ENCODE assay signal across 8 cellular contexts in the genomic region with DNA sequence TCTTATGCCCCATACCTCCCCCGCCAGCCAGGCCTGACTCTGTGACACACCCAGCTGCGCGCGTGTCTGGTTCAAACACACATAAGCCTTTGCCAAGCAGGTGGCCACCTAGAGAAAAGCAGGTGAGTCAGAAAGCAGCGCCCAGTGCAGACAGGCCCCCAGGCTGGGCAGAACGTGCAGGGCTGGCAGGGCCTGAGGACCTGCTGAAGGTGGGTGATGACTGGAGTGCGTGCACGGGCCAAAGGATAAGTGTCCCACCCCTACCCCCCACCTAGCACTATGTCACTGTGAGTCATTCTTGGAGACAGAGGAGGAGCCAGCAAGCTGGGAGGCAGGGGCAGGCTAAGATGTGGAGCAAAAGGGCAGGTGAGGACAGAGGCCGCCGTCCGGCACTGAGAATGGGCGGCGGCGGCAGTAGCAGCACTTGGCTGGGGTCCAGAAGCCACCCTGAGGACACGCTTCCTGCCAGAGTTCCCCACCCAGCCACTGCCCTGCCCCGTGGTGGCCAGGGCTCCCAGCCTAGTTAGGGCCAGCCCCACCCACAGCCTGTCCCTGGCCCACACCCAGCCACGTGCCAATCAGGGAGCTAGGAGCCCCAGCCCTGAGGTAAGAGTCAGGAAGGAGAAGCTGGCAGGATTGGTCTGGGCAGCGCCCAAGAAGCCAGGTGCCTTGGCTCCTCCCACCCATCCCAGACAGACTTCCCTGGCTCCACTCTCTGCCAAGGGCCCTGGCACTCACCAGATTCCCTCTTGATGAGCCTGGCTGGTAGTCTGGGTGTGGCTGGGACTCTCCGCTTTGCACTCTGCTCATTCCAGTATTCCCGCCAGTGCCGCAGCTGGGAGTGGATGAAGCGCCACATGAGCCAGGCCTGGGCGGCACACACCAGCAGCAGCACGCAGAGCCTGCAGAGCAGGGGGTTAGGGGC.
DNase-seq lines count a peak whose midpoint lies in the region; ATAC-seq and TF ChIP-seq lines count a peak whose summit lies in the region.

No MANE protein-coding gene starts in this region.

- H3K4me2 ChIP-seq in neural progenitor cell, result no peak overlapping the region

- H3K27me3 ChIP-seq in tibial artery (no peaks in the 10 kb centered on the region), neural progenitor cell (no peaks in the 10 kb centered on the region)

- H3K4me1 ChIP-seq in tibial artery (peaks cover 4 to 62% (median 52%) of the 10 kb centered on the region in 4 donors), neural progenitor cell (peaks cover 8% of the 10 kb centered on the region)

- H3K9ac ChIP-seq in neural progenitor cell, result no peak overlapping the region

- no peak overlapping the region for H3K4me3 Mint-ChIP-seq in neural progenitor cell

- no peaks in the 10 kb centered on the region for H3K9me3 Mint-ChIP-seq in neural progenitor cell

- H3K27ac Mint-ChIP-seq in neural progenitor cell, result no peak overlapping the region

- no peaks in the 10 kb centered on the region for H4K20me1 ChIP-seq in neural progenitor cell (ENCODE audit: low read depth)

- peaks cover 3% of the 10 kb centered on the region for H3K4me1 Mint-ChIP-seq in neural progenitor cell

- ATAC-seq in GM18498 (IDR thresholded peaks at IDR 0.05; ENCODE audit: unreplicated experiment) (no peak), GM18520 (IDR thresholded peaks at IDR 0.05; ENCODE audit: unreplicated experiment) (no peak)

- peaks cover 35% of the 10 kb centered on the region for H3K36me3 Mint-ChIP-seq in neural progenitor cell

- no peaks in the 10 kb centered on the region for H3K79me2 ChIP-seq in neural progenitor cell (ENCODE audit: low read depth)

- peak in 1 of 2 experiments; percentile 8 for TF ChIP-seq CTCF in tibial artery (IDR thresholded peaks at IDR 0.05)
- TF ChIP-seq CTCF in neural progenitor cell (IDR thresholded peaks at IDR 0.05), result no peak

- intact Hi-C loops in tibial artery (cut with DNase I; ENCODE audit: low total_unique reads), result loop anchor here (2.0 to 10.0 kb wide), 3 partner anchors 83 to 488 kb away; a partner anchor contains a TSS

- H3K9me3 ChIP-seq in tibial artery (no peaks in the 10 kb centered on the region), neural progenitor cell (ENCODE audit: low read depth) (no peaks in the 10 kb centered on the region)

- peaks cover 4% of the 10 kb centered on the region for H3F3A ChIP-seq in neural progenitor cell (ENCODE audit: low read depth)

- H3K27me3 Mint-ChIP-seq in neural progenitor cell (ENCODE audit: insufficient read depth, low read depth), result peaks cover 2% of the 10 kb centered on the region

- H3K4me3 ChIP-seq in tibial artery, result peak overlapping the region in 1 of 2 donors; percentile 4
- no peak overlapping the region for H3K4me3 ChIP-seq in neural progenitor cell

- H3K36me3 ChIP-seq in tibial artery (peaks cover 51 to 58% (median 53%) of the 10 kb centered on the region in 3 donors), neural progenitor cell (no peaks in the 10 kb centered on the region)

- H3K27ac ChIP-seq in tibial artery, result peak overlapping the region; percentile 68 to 84
- no peak overlapping the region for H3K27ac ChIP-seq in neural progenitor cell

- H2AFZ ChIP-seq in neural progenitor cell (replicated peaks), result no peak overlapping the region

- peak; percentile 47 for DNase-seq in D341Med (ENCODE audit: low spot score)
- peak; percentile 41 for DNase-seq in NCI-H2081 treated with DMSO at 0.1 percent for 48 hours (lab: John Stamatoyannopoulos, UW)
- DNase-seq in astrocyte of the hippocampus (ENCODE audit: low read depth, low spot score), result peak; percentile 87
- peak; percentile 87 for DNase-seq in kidney glomerular epithelial cell (lab: John Stamatoyannopoulos, UW)
- peak; percentile 92 to 98 for DNase-seq in tibial artery
- DNase-seq in neural progenitor cell (ENCODE audit: low spot score), result no peak
